9 cellular contexts compared by ENCODE assay signal in genomic region chr12:113246478-113247122, GRCh38. TPM values are rescaled to one million over a fixed set of nuclear protein-coding genes. Genes with fewer than 3 reads are reported as not detected.
DNase-seq lines count a peak whose midpoint lies in the region; TF ChIP-seq lines count a peak whose summit lies in the region.
"Had no signal": no experiment of that assay in that cellular context is flagged by ENCODE, and none has a peak within 500 bp of the region (broad histone marks: within the 10 kb centered on the region; RNA-seq: fewer than 3 reads in every experiment).

No MANE protein-coding gene starts in this region.

- no peak for TF ChIP-seq CTCF in 22Rv1 (IDR thresholded peaks at IDR 0.05)
- no peak for TF ChIP-seq CTCF in epithelial cell of esophagus (IDR thresholded peaks at IDR 0.05; ENCODE audit: insufficient read depth, low read depth, low read length, missing control alignments)
- TF ChIP-seq CTCF in neural crest cell (conservative IDR thresholded peaks at IDR 0.05): no peak

- H3K27me3 Mint-ChIP-seq in neural crest cell (ENCODE audit: low read depth): no peaks in the 10 kb centered on the region
- H3K27me3 Mint-ChIP-seq: memory B cell had no signal

- H3K4me3 ChIP-seq in epithelial cell of esophagus (ENCODE audit: low read length): no peak overlapping the region

- H3K9me3 Mint-ChIP-seq in neural crest cell: no peaks in the 10 kb centered on the region
- H3K9me3 Mint-ChIP-seq: memory B cell had no signal

- no peaks in the 10 kb centered on the region for H3K36me3 Mint-ChIP-seq in neural crest cell (ENCODE audit: low read depth)

- H3K4me3 Mint-ChIP-seq in neural crest cell: peak overlapping the region; percentile 54
- H3K4me3 Mint-ChIP-seq: memory B cell had no signal

- H3K27ac ChIP-seq in 22Rv1: peak overlapping the region; percentile 99

- DNase-seq in NCI-H2196 (lab: John Stamatoyannopoulos, UW; ENCODE audit: unreplicated experiment): peak; percentile 64
- peak; percentile 51 for DNase-seq in epithelial cell of esophagus (ENCODE audit: low read depth)
- no peak for DNase-seq in neural crest cell (ENCODE audit: low read depth, low spot score)
- DNase-seq in AML-193 (lab: John Stamatoyannopoulos, UW): no peak
- DNase-seq in foreskin melanocyte: no peak
- no peak for DNase-seq in superior temporal gyrus (ENCODE audit: extremely low spot score)
- DNase-seq in NK-92 (lab: John Stamatoyannopoulos, UW; ENCODE audit: unreplicated experiment): no peak

- no peak overlapping the region for H3K27ac Mint-ChIP-seq in neural crest cell (ENCODE audit: unreplicated experiment)
- H3K27ac Mint-ChIP-seq: memory B cell had no signal

- H3K4me1 Mint-ChIP-seq in neural crest cell: peaks cover 39% of the 10 kb centered on the region

RNA-seq across cellular contexts. Expression of gene TPCN1, which starts 25.3 kb away (rescaled TPM):
- 18.3 and 18.9 TPM in 2 replicates for total RNA-seq in neural crest cell

Comparison
In these comparisons a context has a peak if more than half of its experiments do, and no peak if none do; other contexts are left out.
1. DNase-seq: peak in NCI-H2196 (single experiment) and epithelial cell of esophagus (single experiment); none in neural crest cell (single experiment), AML-193 (0 of 2), foreskin melanocyte (single experiment), superior temporal gyrus (single experiment) and NK-92 (single experiment).